In genomic region chr16:526181-527014, GRCh38 we compare ENCODE assay signal across 8 cellular contexts. TPM values are rescaled to one million over a fixed set of nuclear protein-coding genes. Genes with fewer than 3 reads are reported as not detected.
DNase-seq lines count a peak whose midpoint lies in the region; ATAC-seq and TF ChIP-seq lines count a peak whose summit lies in the region.

No MANE protein-coding gene starts in this region.

- H3K18ac ChIP-seq in H9 (ENCODE audit: insufficient read length, low read depth, low read length): no peak overlapping the region

- no peak overlapping the region for H4K91ac ChIP-seq in H9 (ENCODE audit: insufficient read length, low read depth, low read length)

- H4K20me1 ChIP-seq in BLaER1 treated with 17β-estradiol and CSF1 and Interleukin-3, amounts not matched to agents 10 nM and 100 nM: peaks cover 23 to 80% (median 70%) of the 10 kb centered on the region in 11 experiments
- H4K20me1 ChIP-seq in H9 (ENCODE audit: control insufficient read depth, insufficient read depth, insufficient read length): peaks cover 6% of the 10 kb centered on the region

- H3K4me2 ChIP-seq in BLaER1 treated with 17β-estradiol and CSF1 and Interleukin-3, amounts not matched to agents 10 nM and 100 nM: peak overlapping the region; percentile 92 to 100 (median 99)
- H3K4me2 ChIP-seq in H9 (ENCODE audit: insufficient read depth, insufficient read length, low read length): peak overlapping the region; percentile 80

- no peak overlapping the region for H3K56ac ChIP-seq in H9 (ENCODE audit: insufficient read length, low read depth, low read length)

- no peak overlapping the region for H2BK5ac ChIP-seq in H9 (ENCODE audit: insufficient read length, low read length)

- no peak overlapping the region for H2BK120ac ChIP-seq in H9 (ENCODE audit: low read depth, low read length, poor library complexity, severe bottlenecking)

- H3K4me1 Mint-ChIP-seq in H9 (peaks cover 18 to 23% of the 10 kb centered on the region in 2 experiments), endothelial cell (ENCODE audit: unreplicated experiment) (peaks cover 13% of the 10 kb centered on the region)
- peaks cover 26% of the 10 kb centered on the region for H3K4me1 Mint-ChIP-seq in T-helper 1 cell treated with Interleukin-12 subunit alpha and Interleukin-12 subunit beta and Interleukin-4 antibody, amounts not matched to agents 30 μg/mL and 1 μg/mL, for 36 hours (ENCODE audit: low read depth)

- H2BK12ac ChIP-seq in H9 (ENCODE audit: insufficient read length, low read depth, low read length): no peak overlapping the region

- H3K9ac ChIP-seq in BLaER1 treated with 17β-estradiol and CSF1 and Interleukin-3, amounts not matched to agents 10 nM and 100 nM: peak overlapping the region; percentile 90 to 100 (median 97)
- peak overlapping the region; percentile 15 for H3K9ac ChIP-seq in H9 (ENCODE audit: extremely low read depth, insufficient read length, low read length)
- peak overlapping the region; percentile 69 for H3K9ac ChIP-seq in mucosa of stomach (ENCODE audit: low read length)

- H3K23ac ChIP-seq in H9 (ENCODE audit: insufficient read length, low read depth, low read length): no peak overlapping the region

- no peak overlapping the region for H2BK15ac ChIP-seq in H9 (ENCODE audit: low read depth, low read length)

- TF ChIP-seq CTCF in H9 (conservative IDR thresholded peaks at IDR 0.05) (no peak), endothelial cell (IDR thresholded peaks at IDR 0.05; ENCODE audit: unreplicated experiment) (no peak)

- H3K36me3 ChIP-seq in BLaER1 treated with 17β-estradiol and CSF1 and Interleukin-3, amounts not matched to agents 10 nM and 100 nM: peaks cover 9 to 42% (median 24%) of the 10 kb centered on the region in 11 experiments; a peak in 20 of 22 replicates
- no peaks in the 10 kb centered on the region for H3K36me3 ChIP-seq in mucosa of stomach (ENCODE audit: control insufficient read depth, insufficient read depth, low read length)

- H3K23me2 ChIP-seq in H9 (ENCODE audit: insufficient read length, low read depth, low read length, poor library complexity, severe bottlenecking): peaks cover 13% of the 10 kb centered on the region

- no peak overlapping the region for H2AFZ ChIP-seq in H9 (ENCODE audit: low read length)

- no peak overlapping the region for H2BK20ac ChIP-seq in H9 (ENCODE audit: low read depth, low read length, poor library complexity, severe bottlenecking)

- ATAC-seq in HG03565 (IDR thresholded peaks at IDR 0.05; ENCODE audit: unreplicated experiment): no peak
- no peak for ATAC-seq in GM19397 (IDR thresholded peaks at IDR 0.05; ENCODE audit: unreplicated experiment)

- no peaks in the 10 kb centered on the region for H3K9me3 Mint-ChIP-seq in H9
- no peaks in the 10 kb centered on the region for H3K9me3 Mint-ChIP-seq in T-helper 1 cell treated with Interleukin-12 subunit alpha and Interleukin-12 subunit beta and Interleukin-4 antibody, amounts not matched to agents 30 μg/mL and 1 μg/mL, for 36 hours
- no peaks in the 10 kb centered on the region for H3K9me3 Mint-ChIP-seq in endothelial cell (ENCODE audit: unreplicated experiment)

- H3K4me1 ChIP-seq in BLaER1 treated with 17β-estradiol and CSF1 and Interleukin-3, amounts not matched to agents 10 nM and 100 nM: peaks cover 62 to 72% (median 66%) of the 10 kb centered on the region in 10 experiments
- no peaks in the 10 kb centered on the region; the same call in 1 of the 2 replicates for H3K4me1 ChIP-seq in H9 (ENCODE audit: insufficient read depth, low read length)
- H3K4me1 ChIP-seq in mucosa of stomach (ENCODE audit: control insufficient read depth, insufficient read depth, low read length): peaks cover 49% of the 10 kb centered on the region

- no peak for DNase-seq in H9
- DNase-seq in endothelial cell (ENCODE audit: low spot score): no peak
- no peak for DNase-seq in activated gamma-delta T cell (lab: John Stamatoyannopoulos, UW)

- peak overlapping the region; percentile 65; the same call in 1 of the 2 replicates for H3K14ac ChIP-seq in H9 (ENCODE audit: insufficient read depth, low read length)

- H3K36me3 Mint-ChIP-seq in H9 (ENCODE audit: insufficient read depth in 1 of 3, low read depth in 3 of 3) (peaks cover 0 to 12% (median 12%) of the 10 kb centered on the region in 3 experiments; a peak in 3 of 7 replicates), endothelial cell (ENCODE audit: low read depth, unreplicated experiment) (no peaks in the 10 kb centered on the region)
- peaks cover 4% of the 10 kb centered on the region for H3K36me3 Mint-ChIP-seq in T-helper 1 cell treated with Interleukin-12 subunit alpha and Interleukin-12 subunit beta and Interleukin-4 antibody, amounts not matched to agents 30 μg/mL and 1 μg/mL, for 36 hours (ENCODE audit: low read depth)

- H2AK5ac ChIP-seq in H9 (ENCODE audit: insufficient read length, low read length): no peak overlapping the region

- no peak overlapping the region for H4K8ac ChIP-seq in H9 (replicated peaks; ENCODE audit: insufficient read length, low read depth, low read length)

- no peaks in the 10 kb centered on the region for H3K9me3 ChIP-seq in BLaER1 treated with 17β-estradiol and CSF1 and Interleukin-3, amounts not matched to agents 10 nM and 100 nM (replicated peaks in 1 of 11)
- H3K9me3 ChIP-seq in H9 (ENCODE audit: control insufficient read depth, low read depth, low read length) (no peaks in the 10 kb centered on the region), mucosa of stomach (ENCODE audit: control insufficient read depth, low read length) (no peaks in the 10 kb centered on the region)

- H3K79me1 ChIP-seq in H9 (ENCODE audit: insufficient read depth, low read depth, low read length, poor library complexity, severe bottlenecking): no peaks in the 10 kb centered on the region

- no peak overlapping the region for H3K4ac ChIP-seq in H9 (ENCODE audit: low read depth, low read length)

- peak overlapping the region; percentile 41 to 92 (median 90); a peak in 6 of 7 replicates for H3K27ac Mint-ChIP-seq in H9
- H3K27ac Mint-ChIP-seq in T-helper 1 cell treated with Interleukin-12 subunit alpha and Interleukin-12 subunit beta and Interleukin-4 antibody, amounts not matched to agents 30 μg/mL and 1 μg/mL, for 36 hours: peak overlapping the region; percentile 96
- peak overlapping the region; percentile 72 for H3K27ac Mint-ChIP-seq in endothelial cell (ENCODE audit: unreplicated experiment)

- peak overlapping the region; percentile 92 to 100 (median 98) for H3K4me3 ChIP-seq in BLaER1 treated with 17β-estradiol and CSF1 and Interleukin-3, amounts not matched to agents 10 nM and 100 nM
- peak overlapping the region; percentile 68 for H3K4me3 ChIP-seq in mucosa of stomach (ENCODE audit: low read length)

- H3K27ac ChIP-seq in BLaER1 treated with 17β-estradiol and CSF1 and Interleukin-3, amounts not matched to agents 10 nM and 100 nM: peak overlapping the region; percentile 89 to 99 (median 95)
- no peak overlapping the region for H3K27ac ChIP-seq in H9 (ENCODE audit: insufficient read length, low read depth, low read length)

- no peaks in the 10 kb centered on the region for H3K27me3 ChIP-seq in BLaER1 treated with 17β-estradiol and CSF1 and Interleukin-3, amounts not matched to agents 10 nM and 100 nM
- H3K27me3 ChIP-seq in H9 (ENCODE audit: insufficient read depth, low read length): no peaks in the 10 kb centered on the region
- H3K27me3 ChIP-seq in mucosa of stomach (ENCODE audit: control insufficient read depth, insufficient read depth, low read length): no peaks in the 10 kb centered on the region

- H3K4me3 Mint-ChIP-seq in H9: peak overlapping the region; percentile 79 to 87
- H3K4me3 Mint-ChIP-seq in T-helper 1 cell treated with Interleukin-12 subunit alpha and Interleukin-12 subunit beta and Interleukin-4 antibody, amounts not matched to agents 30 μg/mL and 1 μg/mL, for 36 hours: peak overlapping the region; percentile 80
- peak overlapping the region; percentile 92 for H3K4me3 Mint-ChIP-seq in endothelial cell (ENCODE audit: unreplicated experiment)

- H3T11ph ChIP-seq in H9 (ENCODE audit: low read length): no peak overlapping the region

- H3K27me3 Mint-ChIP-seq in H9 (ENCODE audit: low read depth) (no peaks in the 10 kb centered on the region; the same call in 1 of the 2 replicates), endothelial cell (ENCODE audit: unreplicated experiment) (peaks cover 27% of the 10 kb centered on the region)
- H3K27me3 Mint-ChIP-seq in T-helper 1 cell treated with Interleukin-12 subunit alpha and Interleukin-12 subunit beta and Interleukin-4 antibody, amounts not matched to agents 30 μg/mL and 1 μg/mL, for 36 hours (ENCODE audit: low read depth): no peaks in the 10 kb centered on the region

- peaks cover 22% of the 10 kb centered on the region; the same call in 1 of the 2 replicates for H3K79me2 ChIP-seq in H9 (ENCODE audit: insufficient read depth, low read length)

- WGBS in H9 (ENCODE audit: extremely low coverage, insufficient read length, low lambda C conversion rate): no CpG with 5 or more reads among the region's 26 CpGs

- H4K5ac ChIP-seq in H9 (ENCODE audit: insufficient read length, low read depth, low read length): no peak overlapping the region

RNA-seq across cellular contexts. Expression of gene CAPN15, which starts 1.1 kb away (rescaled TPM):
- 71.2 and 76.4 TPM in 2 replicates for total RNA-seq in H9 (2021)
- 49.0 TPM for total RNA-seq in endothelial cell (ENCODE audit: unreplicated experiment)

RNA-seq across cellular contexts. Expression of gene PRR35, which starts 33.8 kb away (rescaled TPM):
- total RNA-seq in H9 (2021) (0.33 and 0.50 TPM in 2 replicates), endothelial cell (ENCODE audit: unreplicated experiment) (not detected)

RNA-seq across cellular contexts. Expression of gene NHLRC4, which starts 40.4 kb away (rescaled TPM):
- total RNA-seq in H9 (2021) (0.26 and 0.42 TPM in 2 replicates), endothelial cell (ENCODE audit: unreplicated experiment) (0.69 TPM)

RNA-seq across cellular contexts. Expression of gene PIGQ, which starts 43.4 kb away (rescaled TPM):
- total RNA-seq in H9 (2021) (58.0 and 65.5 TPM in 2 replicates), endothelial cell (ENCODE audit: unreplicated experiment) (38.4 TPM)

Comparison
In these comparisons a context has a peak if more than half of its experiments do, and no peak if none do; other contexts are left out.
1. H3K9ac ChIP-seq: peak in every context shown above with its lines; median percentile 97 in BLaER1 treated with 17β-estradiol and CSF1 and Interleukin-3, amounts not matched to agents 10 nM and 100 nM; 69 in mucosa of stomach; 15 in H9.